In genomic region chr7:139574618-139575337, GRCh38 we compare ENCODE assay signal across 16 cellular contexts. TPM values are rescaled to one million over a fixed set of nuclear protein-coding genes. Genes with fewer than 3 reads are reported as not detected.
A peak's percentile ranks its signal among the peaks of the same experiment; 100 is the strongest.
DNase-seq lines count a peak whose midpoint lies in the region; ATAC-seq and TF ChIP-seq lines count a peak whose summit lies in the region.
"Had no signal": no experiment of that assay in that cellular context is flagged by ENCODE, and none has a peak within 500 bp of the region (broad histone marks: within the 10 kb centered on the region; RNA-seq: fewer than 3 reads in every experiment).

No MANE protein-coding gene starts in this region.

- no peaks in the 10 kb centered on the region for H3K9me3 ChIP-seq in heart left ventricle
- no peaks in the 10 kb centered on the region for H3K9me3 ChIP-seq in mucosa of descending colon
- no peaks in the 10 kb centered on the region for H3K9me3 ChIP-seq in testis
- H3K9me3 ChIP-seq: A549, Caco-2 had no signal

- TF ChIP-seq CTCF in natural killer cell (IDR thresholded peaks at IDR 0.05) = no peak
- no peak for TF ChIP-seq CTCF in heart left ventricle (IDR thresholded peaks at IDR 0.05)
- no peak for TF ChIP-seq CTCF in osteocyte (IDR thresholded peaks at IDR 0.05)
- no peak for TF ChIP-seq CTCF in mucosa of descending colon (IDR thresholded peaks at IDR 0.05)
- TF ChIP-seq CTCF in testis (IDR thresholded peaks at IDR 0.05) = no peak

- peak overlapping the region; percentile 59 to 68 for H3K27ac Mint-ChIP-seq in natural killer cell
- H3K27ac Mint-ChIP-seq in natural killer cell treated with Interleukin-12 subunit alpha and Interleukin-12 subunit beta and Interleukin-15 and Interleukin-18, amount 100 ng/mL, for 72 hours = peak overlapping the region in 1 of 2 donors; percentile 19
- H3K27ac Mint-ChIP-seq in osteocyte (ENCODE audit: unreplicated experiment) = peak overlapping the region; percentile 47
- no peak overlapping the region for H3K27ac Mint-ChIP-seq in T-cell

- 67 to 80% (median 77%) methylated on average over 11 to 16 of the region's 16 CpGs for WGBS in heart left ventricle, 4 donors
- 95 to 96% methylated on average over 16 of the region's 16 CpGs for whole genome bisulfite sequencing in testis, 2 donors

- H3K9me3 Mint-ChIP-seq in natural killer cell (no peaks in the 10 kb centered on the region), osteocyte (ENCODE audit: unreplicated experiment) (no peaks in the 10 kb centered on the region), T-cell (no peaks in the 10 kb centered on the region)
- H3K9me3 Mint-ChIP-seq in natural killer cell treated with Interleukin-12 subunit alpha and Interleukin-12 subunit beta and Interleukin-15 and Interleukin-18, amount 100 ng/mL, for 72 hours = no peaks in the 10 kb centered on the region
- H3K9me3 Mint-ChIP-seq: H9 had no signal

- intact Hi-C loops in natural killer cell (cut with micrococcal nuclease) (no loop called here), heart left ventricle (cut with DNase I) (no loop called here), mucosa of descending colon (cut with DNase I, micrococcal nuclease) (no loop called here), testis (cut with DNase I; ENCODE audit: low total_unique reads) (no loop called here)

- H3K4me1 Mint-ChIP-seq in natural killer cell = no peaks in the 10 kb centered on the region
- peaks cover 0 to 10% of the 10 kb centered on the region in 2 donors for H3K4me1 Mint-ChIP-seq in natural killer cell treated with Interleukin-12 subunit alpha and Interleukin-12 subunit beta and Interleukin-15 and Interleukin-18, amount 100 ng/mL, for 72 hours (ENCODE audit: low read depth in 2 of 2)
- no peaks in the 10 kb centered on the region for H3K4me1 Mint-ChIP-seq in osteocyte (ENCODE audit: unreplicated experiment)
- no peaks in the 10 kb centered on the region for H3K4me1 Mint-ChIP-seq in T-cell

- peak overlapping the region in 11 of 12 donors; percentile 43 to 85 (median 73) for H3K27ac ChIP-seq in heart left ventricle
- H3K27ac ChIP-seq in testis = no peak overlapping the region
- H3K27ac ChIP-seq: A549, KMS-11 had no signal

- peaks cover 0 to 87% (median 72%) of the 10 kb centered on the region in 9 donors for H3K36me3 ChIP-seq in heart left ventricle
- H3K36me3 ChIP-seq in mucosa of descending colon (ENCODE audit: low read depth) = no peaks in the 10 kb centered on the region
- H3K36me3 ChIP-seq in testis (ENCODE audit: low read depth, missing control alignments) = no peaks in the 10 kb centered on the region

- H3K27me3 Mint-ChIP-seq in natural killer cell (ENCODE audit: low read depth in 2 of 2) (no peaks in the 10 kb centered on the region), osteocyte (ENCODE audit: unreplicated experiment) (no peaks in the 10 kb centered on the region), T-cell (no peaks in the 10 kb centered on the region)
- H3K27me3 Mint-ChIP-seq in natural killer cell treated with Interleukin-12 subunit alpha and Interleukin-12 subunit beta and Interleukin-15 and Interleukin-18, amount 100 ng/mL, for 72 hours = no peaks in the 10 kb centered on the region

- POLR2A ChIA-PET in T-cell (lab: Charles Lee) = no interaction called here

- TF ChIP-seq POLR2A in heart left ventricle (IDR thresholded peaks at IDR 0.05) (no peak), testis (IDR thresholded peaks at IDR 0.05) (no peak)

- H3K27me3 ChIP-seq in heart left ventricle (no peaks in the 10 kb centered on the region), testis (no peaks in the 10 kb centered on the region)

- H3K4me1 ChIP-seq in heart left ventricle (peaks cover 0 to 15% (median 3%) of the 10 kb centered on the region in 12 donors), mucosa of descending colon (ENCODE audit: low read depth) (no peaks in the 10 kb centered on the region), testis (no peaks in the 10 kb centered on the region)
- H3K4me1 ChIP-seq: A549, Caco-2 had no signal

- DNase-seq in natural killer cell (no peak), heart left ventricle (peak in 4 of 5 donors; percentile 36 to 78 (median 56)), osteocyte (ENCODE audit: extremely low spot score, unreplicated experiment) (peak; percentile 80), ureter (ENCODE audit: low spot score) (peak; percentile 32), T-cell (no peak), mucosa of descending colon (no peak), testis (no peak)
- no peak for DNase-seq in natural killer cell treated with Interleukin-12 subunit alpha and Interleukin-12 subunit beta and Interleukin-15 and Interleukin-18, amount 100 ng/mL, for 72 hours (ENCODE audit: low spot score)
- DNase-seq: Caco-2, H9, NCI-H1092, NCI-H1694 treated with DMSO at 0.1 percent for 48 hours, PC-3 had no signal

- no peak for ATAC-seq in natural killer cell
- no peak for ATAC-seq in natural killer cell treated with Interleukin-12 subunit alpha and Interleukin-12 subunit beta and Interleukin-15 and Interleukin-18, amount 100 ng/mL, for 72 hours
- peak; percentile 93 to 96 (median 94) for ATAC-seq in heart left ventricle
- no peak for ATAC-seq in T-cell (replicated peaks in 1 of 4)
- no peak for ATAC-seq in mucosa of descending colon
- ATAC-seq: A549, PC-3 had no signal

- H3K4me3 Mint-ChIP-seq in natural killer cell (no peak overlapping the region), osteocyte (ENCODE audit: unreplicated experiment) (no peak overlapping the region), T-cell (no peak overlapping the region)
- H3K4me3 Mint-ChIP-seq in natural killer cell treated with Interleukin-12 subunit alpha and Interleukin-12 subunit beta and Interleukin-15 and Interleukin-18, amount 100 ng/mL, for 72 hours = no peak overlapping the region
- H3K4me3 Mint-ChIP-seq: H9 had no signal

- no peaks in the 10 kb centered on the region for H3K36me3 Mint-ChIP-seq in natural killer cell
- peaks cover 8% of the 10 kb centered on the region for H3K36me3 Mint-ChIP-seq in natural killer cell treated with Interleukin-12 subunit alpha and Interleukin-12 subunit beta and Interleukin-15 and Interleukin-18, amount 100 ng/mL, for 72 hours
- peaks cover 46% of the 10 kb centered on the region for H3K36me3 Mint-ChIP-seq in osteocyte (ENCODE audit: unreplicated experiment)
- H3K36me3 Mint-ChIP-seq in T-cell = peaks cover 53% of the 10 kb centered on the region

- H3K4me3 ChIP-seq in heart left ventricle (no peak overlapping the region), mucosa of descending colon (no peak overlapping the region), testis (no peak overlapping the region)
- H3K4me3 ChIP-seq: A549 had no signal

- CTCF ChIA-PET in T-cell (lab: Charles Lee) = interaction anchor here in 1 of 2 donors (0.6 kb wide), 1 partner anchor 77 kb away, joined by 8 read pairs; no protein-coding TSS in a partner anchor

RNA-seq across cellular contexts. Expression of gene CLEC2L, which starts 51.3 kb away (rescaled TPM):
- total RNA-seq in natural killer cell (under 1 TPM in 1 of 3 donors, not detected in 2; 0.71 TPM), heart left ventricle (under 1 TPM in 2 of 9 donors, not detected in 7; 0.18 to 0.36 TPM), osteocyte (not detected in 2 replicates), ureter (not detected), T-cell (not detected), mucosa of descending colon (not detected), testis (under 1 TPM; 0.79 to 0.81 TPM)
- not detected for total RNA-seq in natural killer cell treated with Interleukin-12 subunit alpha and Interleukin-12 subunit beta and Interleukin-15 and Interleukin-18, amount 100 ng/mL, for 72 hours
- polyA plus RNA-seq in heart left ventricle (not detected), testis (ENCODE audit: insufficient read depth, low read depth, low replicate concordance) (1.6 TPM)
- total RNA-seq: Caco-2, MCF 10A, PC-3 had no signal

Comparison
In these comparisons a context has a peak if more than half of its experiments do, and no peak if none do; other contexts are left out.
1. ATAC-seq: peak in heart left ventricle (4 of 4); none in natural killer cell (0 of 3), natural killer cell treated with Interleukin-12 subunit alpha and Interleukin-12 subunit beta and Interleukin-15 and Interleukin-18, amount 100 ng/mL, for 72 hours (0 of 2), T-cell (0 of 4) and mucosa of descending colon (single experiment).
2. DNase-seq: peak in heart left ventricle (4 of 5), osteocyte (single experiment) and ureter (single experiment); none in natural killer cell (single experiment), natural killer cell treated with Interleukin-12 subunit alpha and Interleukin-12 subunit beta and Interleukin-15 and Interleukin-18, amount 100 ng/mL, for 72 hours (single experiment), T-cell (0 of 34), mucosa of descending colon (0 of 3) and testis (single experiment).
3. H3K27ac Mint-ChIP-seq: peak in natural killer cell (2 of 2) and osteocyte (single experiment); none in T-cell (0 of 2).
4. H3K27ac ChIP-seq: peak in heart left ventricle (11 of 12); none in testis (0 of 2).